In genomic region chr4:85452073-85452764, GRCh38 we compare ENCODE assay signal across 26 cellular contexts. TPM values are rescaled to one million over a fixed set of nuclear protein-coding genes. Genes with fewer than 3 reads are reported as not detected.
"Had no signal": no experiment of that assay in that cellular context is flagged by ENCODE, and none has a peak within 500 bp of the region (broad histone marks: within the 10 kb centered on the region; RNA-seq: fewer than 3 reads in every experiment).

No MANE protein-coding gene starts in this region.

- FAIRE-seq: endothelial cell of umbilical vein, islet of Langerhans, TTC549 had no signal

- H3K27me3 ChIP-seq: body of pancreas, esophagus squamous epithelium, foreskin keratinocyte, right atrium auricular region, stomach had no signal

- H3K9me3 ChIP-seq: body of pancreas, esophagus squamous epithelium, lower lobe of right lung, right atrium auricular region, stomach had no signal

- H3K9me3 Mint-ChIP-seq: activated B cell treated with CpG ODN at 0.5 μM for 24 hours; activated CD4-positive, alpha-beta memory T cell treated with anti-CD3 and anti-CD28 coated beads, Interleukin-2, amount 10 ng/mL, durations not matched to agents 7 days and 5 days; activated naive CD8-positive, alpha-beta T cell treated with anti-CD3 and anti-CD28 coated beads, Interleukin-2, amount 10 ng/mL, durations not matched to agents 7 days and 5 days; activated T-helper 17 cell treated with anti-CD3 and anti-CD28 coated beads, Interleukin-2, amount 50 U/mL, for 72 hours; neural crest cell; T-helper 2 cell treated with Interferon-gamma antibody and Interleukin-4, amounts not matched to agents 5 μg/mL and 100 μg/mL, for 36 hours; type B pancreatic cell had no signal

- H3K36me3 Mint-ChIP-seq: activated naive CD8-positive, alpha-beta T cell treated with anti-CD3 and anti-CD28 coated beads, Interleukin-2, amount 10 ng/mL, durations not matched to agents 7 days and 5 days; type B pancreatic cell had no signal

- ATAC-seq: activated T-helper 17 cell treated with anti-CD3 and anti-CD28 coated beads, Interleukin-2, amount 50 U/mL, for 72 hours; body of pancreas; foreskin keratinocyte; left cardiac atrium had no signal

- H3K36me3 ChIP-seq: esophagus squamous epithelium, lower lobe of right lung, right atrium auricular region, stomach had no signal

- H3K27ac Mint-ChIP-seq: activated B cell treated with CpG ODN at 0.5 μM for 24 hours; activated CD4-positive, alpha-beta memory T cell treated with anti-CD3 and anti-CD28 coated beads, Interleukin-2, amount 10 ng/mL, durations not matched to agents 7 days and 5 days; activated naive CD8-positive, alpha-beta T cell treated with anti-CD3 and anti-CD28 coated beads, Interleukin-2, amount 10 ng/mL, durations not matched to agents 7 days and 5 days; activated T-helper 17 cell treated with anti-CD3 and anti-CD28 coated beads, Interleukin-2, amount 50 U/mL, for 72 hours; progenitor cell of endocrine pancreas; T-helper 2 cell treated with Interferon-gamma antibody and Interleukin-4, amounts not matched to agents 5 μg/mL and 100 μg/mL, for 36 hours; type B pancreatic cell had no signal

- H3K4me3 ChIP-seq: body of pancreas, esophagus squamous epithelium, lower lobe of right lung, right atrium auricular region, skin epidermis, stomach had no signal

- H3K4me1 ChIP-seq: body of pancreas, foreskin keratinocyte, lower lobe of right lung had no signal

- H3K4me3 Mint-ChIP-seq: activated B cell treated with CpG ODN at 0.5 μM for 24 hours; activated CD4-positive, alpha-beta memory T cell treated with anti-CD3 and anti-CD28 coated beads, Interleukin-2, amount 10 ng/mL, durations not matched to agents 7 days and 5 days; activated naive CD8-positive, alpha-beta T cell treated with anti-CD3 and anti-CD28 coated beads, Interleukin-2, amount 10 ng/mL, durations not matched to agents 7 days and 5 days; activated T-helper 17 cell treated with anti-CD3 and anti-CD28 coated beads, Interleukin-2, amount 50 U/mL, for 72 hours; neural crest cell; T-helper 2 cell treated with Interferon-gamma antibody and Interleukin-4, amounts not matched to agents 5 μg/mL and 100 μg/mL, for 36 hours; type B pancreatic cell had no signal

- H3K27me3 Mint-ChIP-seq: activated B cell treated with CpG ODN at 0.5 μM for 24 hours; activated CD4-positive, alpha-beta memory T cell treated with anti-CD3 and anti-CD28 coated beads, Interleukin-2, amount 10 ng/mL, durations not matched to agents 7 days and 5 days; activated naive CD8-positive, alpha-beta T cell treated with anti-CD3 and anti-CD28 coated beads, Interleukin-2, amount 10 ng/mL, durations not matched to agents 7 days and 5 days; activated T-helper 17 cell treated with anti-CD3 and anti-CD28 coated beads, Interleukin-2, amount 50 U/mL, for 72 hours; progenitor cell of endocrine pancreas; type B pancreatic cell had no signal

- H3K4me1 Mint-ChIP-seq: activated CD4-positive, alpha-beta memory T cell treated with anti-CD3 and anti-CD28 coated beads, Interleukin-2, amount 10 ng/mL, durations not matched to agents 7 days and 5 days; activated naive CD8-positive, alpha-beta T cell treated with anti-CD3 and anti-CD28 coated beads, Interleukin-2, amount 10 ng/mL, durations not matched to agents 7 days and 5 days; activated T-helper 17 cell treated with anti-CD3 and anti-CD28 coated beads, Interleukin-2, amount 50 U/mL, for 72 hours; neural crest cell had no signal

- DNase-seq: activated B cell treated with CpG ODN at 0.5 μM for 24 hours; activated CD4-positive, alpha-beta memory T cell treated with anti-CD3 and anti-CD28 coated beads, Interleukin-2, amount 10 ng/mL, durations not matched to agents 7 days and 5 days; activated CD4-positive, alpha-beta T cell treated with anti-CD3 and anti-CD28 coated beads for 48 hours; activated naive CD4-positive, alpha-beta T cell treated with Interleukin-2 at 50 U/mL for 16 hours; activated naive CD8-positive, alpha-beta T cell treated with anti-CD3 and anti-CD28 coated beads, Interleukin-2, amount 10 ng/mL, durations not matched to agents 7 days and 5 days; activated T-cell treated with anti-CD3 and anti-CD28 coated beads, Interleukin-2, amount 50 U/mL, for 1 hour; body of pancreas; dermis blood vessel endothelial cell; effector memory CD4-positive, alpha-beta T cell; esophagus squamous epithelium; foreskin keratinocyte; glutamatergic neuron; hippocampal formation; left cardiac atrium; lower lobe of right lung; stomach had no signal

- H3K27ac ChIP-seq: body of pancreas, esophagus squamous epithelium, foreskin keratinocyte, lower lobe of right lung, right atrium auricular region, skin epidermis, stomach had no signal

RNA-seq across cellular contexts. Expression of gene ARHGAP24, which starts 22.7 kb away (rescaled TPM):
- total RNA-seq: activated CD4-positive, alpha-beta memory T cell treated with anti-CD3 and anti-CD28 coated beads, Interleukin-2, amount 10 ng/mL, durations not matched to agents 7 days and 5 days had no signal
